In genomic region chr6:28176373-28176772, GRCh38 we compare ENCODE assay signal across 34 cellular contexts.
"Had no signal": no experiment of that assay in that cellular context is flagged by ENCODE, and none has a peak within 500 bp of the region (broad histone marks: within the 10 kb centered on the region; RNA-seq: fewer than 3 reads in every experiment).

No MANE protein-coding gene starts in this region.

- H3K27me3 ChIP-seq: MG63 had no signal

- H3K9me3 ChIP-seq: MG63 had no signal

- H3K36me3 ChIP-seq: MG63 had no signal

- DNase-seq: Karpas-422, Kasumi-1, MG63, MM.1S, MV-4-11, NCI-H1048, NCI-H1092, NCI-H1092 treated with DMSO at 0.1 percent for 48 hours, NCI-H1105, NCI-H1105 treated with DMSO at 0.1 percent for 48 hours, NCI-H1417, NCI-H1417 treated with DMSO at 0.1 percent for 48 hours, NCI-H1436, NCI-H1436 treated with DMSO at 0.1 percent for 48 hours, NCI-H146, NCI-H1694, NCI-H1694 treated with DMSO at 0.1 percent for 48 hours, NCI-H187, NCI-H187 treated with DMSO at 0.1 percent for 48 hours, NCI-H1930, NCI-H2029, NCI-H2029 treated with DMSO at 0.1 percent for 48 hours, NCI-H2081, NCI-H2081 treated with DMSO at 0.1 percent for 48 hours, NCI-H2107, NCI-H2171, NCI-H2171 treated with DMSO at 0.1 percent for 48 hours, NCI-H2227 treated with DMSO at 0.1 percent for 48 hours, NCI-H226, NCI-H345, NCI-H446, NCI-H446 treated with DMSO at 0.1 percent for 48 hours, NCI-H510A, NCI-H510A treated with DMSO at 0.1 percent for 48 hours had no signal

- H3K4me3 ChIP-seq: MG63 had no signal
